In the genomic region with DNA sequence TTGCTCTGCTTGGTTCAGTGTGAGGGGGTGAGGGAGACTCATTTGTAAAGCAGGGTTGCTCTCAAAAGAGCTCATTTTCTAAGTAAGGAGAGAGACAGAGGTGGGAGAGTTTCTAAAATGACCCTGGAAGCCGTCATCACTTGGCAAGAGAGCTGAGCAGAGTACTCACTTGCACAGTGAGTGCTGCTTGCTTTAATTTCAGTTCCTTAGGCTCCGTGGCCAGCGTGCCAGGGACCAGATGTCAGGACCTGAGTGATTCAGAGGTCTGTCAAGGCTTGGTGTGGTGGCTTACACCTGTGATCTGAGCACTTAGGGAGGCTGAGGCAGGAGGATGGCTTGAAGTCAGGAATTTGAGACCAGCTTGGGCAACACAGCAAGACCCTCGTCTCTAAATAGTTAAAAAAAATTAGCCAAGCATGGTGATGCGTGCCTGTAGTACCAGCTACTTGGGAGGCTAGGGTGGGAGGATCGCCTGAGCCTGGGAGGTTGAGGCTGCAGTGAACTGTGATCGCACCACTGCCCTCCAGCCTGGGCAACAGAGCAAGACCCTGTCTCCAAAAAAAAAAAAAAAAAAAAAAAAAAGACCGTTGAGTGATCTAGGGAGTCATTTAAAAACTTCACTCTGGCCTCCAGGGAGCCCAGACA, we compare ENCODE assay signal across 2 cellular contexts.
TF ChIP-seq lines count a peak whose summit lies in the region.

No MANE protein-coding gene starts in this region.

TF ChIP-seq in GM12878, 131 proteins besides CTCF, POLR2A, EP300 and RAD21:
- no peak for TF ChIP-seq SMAD1 (IDR thresholded peaks at IDR 0.05; ENCODE audit: low read depth, partially characterized antibody)
- no peak for TF ChIP-seq FOS (IDR thresholded peaks at IDR 0.05; ENCODE audit: borderline replicate concordance, extremely low read depth, insufficient read length)
- TF ChIP-seq CHD1 (IDR thresholded peaks at IDR 0.05; ENCODE audit: low read depth, low read length), result no peak
- peak; percentile 15; the same call in 1 of the 2 replicates for TF ChIP-seq ZNF384 (IDR thresholded peaks at IDR 0.05; ENCODE audit: borderline replicate concordance, low read depth, low read length)
- 0 out of 2 replicates have a peak, but pooled peaks have one; percentile 3 for TF ChIP-seq SPI1 (IDR thresholded peaks at IDR 0.05; ENCODE audit: borderline replicate concordance, insufficient read depth, low read depth, low read length)
- TF ChIP-seq BACH1 (IDR thresholded peaks at IDR 0.05; ENCODE audit: borderline replicate concordance), result no peak
- TF ChIP-seq STAT1 (conservative IDR thresholded peaks at IDR 0.05), result no peak
- TF ChIP-seq TAF1 (IDR thresholded peaks at IDR 0.05; ENCODE audit: borderline replicate concordance, low read depth, low read length), result no peak
- no peak for TF ChIP-seq STAT3 (IDR thresholded peaks at IDR 0.05; ENCODE audit: low read depth, low read length)

TF ChIP-seq in neural cell, 6 proteins besides CTCF, POLR2A, EP300 and RAD21:
- TF ChIP-seq, protein P1, sequence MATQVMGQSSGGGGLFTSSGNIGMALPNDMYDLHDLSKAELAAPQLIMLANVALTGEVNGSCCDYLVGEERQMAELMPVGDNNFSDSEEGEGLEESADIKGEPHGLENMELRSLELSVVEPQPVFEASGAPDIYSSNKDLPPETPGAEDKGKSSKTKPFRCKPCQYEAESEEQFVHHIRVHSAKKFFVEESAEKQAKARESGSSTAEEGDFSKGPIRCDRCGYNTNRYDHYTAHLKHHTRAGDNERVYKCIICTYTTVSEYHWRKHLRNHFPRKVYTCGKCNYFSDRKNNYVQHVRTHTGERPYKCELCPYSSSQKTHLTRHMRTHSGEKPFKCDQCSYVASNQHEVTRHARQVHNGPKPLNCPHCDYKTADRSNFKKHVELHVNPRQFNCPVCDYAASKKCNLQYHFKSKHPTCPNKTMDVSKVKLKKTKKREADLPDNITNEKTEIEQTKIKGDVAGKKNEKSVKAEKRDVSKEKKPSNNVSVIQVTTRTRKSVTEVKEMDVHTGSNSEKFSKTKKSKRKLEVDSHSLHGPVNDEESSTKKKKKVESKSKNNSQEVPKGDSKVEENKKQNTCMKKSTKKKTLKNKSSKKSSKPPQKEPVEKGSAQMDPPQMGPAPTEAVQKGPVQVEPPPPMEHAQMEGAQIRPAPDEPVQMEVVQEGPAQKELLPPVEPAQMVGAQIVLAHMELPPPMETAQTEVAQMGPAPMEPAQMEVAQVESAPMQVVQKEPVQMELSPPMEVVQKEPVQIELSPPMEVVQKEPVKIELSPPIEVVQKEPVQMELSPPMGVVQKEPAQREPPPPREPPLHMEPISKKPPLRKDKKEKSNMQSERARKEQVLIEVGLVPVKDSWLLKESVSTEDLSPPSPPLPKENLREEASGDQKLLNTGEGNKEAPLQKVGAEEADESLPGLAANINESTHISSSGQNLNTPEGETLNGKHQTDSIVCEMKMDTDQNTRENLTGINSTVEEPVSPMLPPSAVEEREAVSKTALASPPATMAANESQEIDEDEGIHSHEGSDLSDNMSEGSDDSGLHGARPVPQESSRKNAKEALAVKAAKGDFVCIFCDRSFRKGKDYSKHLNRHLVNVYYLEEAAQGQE (IDR thresholded peaks at IDR 0.05; ENCODE audit: borderline replicate concordance), result no peak
- TF ChIP-seq POLR2AphosphoS5 (IDR thresholded peaks at IDR 0.05), result no peak
- no peak for TF ChIP-seq TAF1 (IDR thresholded peaks at IDR 0.05; ENCODE audit: low read depth)
- no peak for TF ChIP-seq SMC3 (conservative IDR thresholded peaks at IDR 0.05; ENCODE audit: poor library complexity)
- TF ChIP-seq MXI1 (conservative IDR thresholded peaks at IDR 0.05; ENCODE audit: poor library complexity, severe bottlenecking), result no peak
- TF ChIP-seq EZH2 (IDR thresholded peaks at IDR 0.05; ENCODE audit: borderline replicate concordance, insufficient read depth, low read length, poor library complexity, severe bottlenecking), result no peak
